Comparison of ENCODE assay signal across 25 cellular contexts in genomic region chr1:40756523-40756922, GRCh38. TPM values are rescaled to one million over a fixed set of nuclear protein-coding genes. Genes with fewer than 3 reads are reported as not detected.
DNase-seq lines count a peak whose midpoint lies in the region; ATAC-seq, FAIRE-seq and TF ChIP-seq lines count a peak whose summit lies in the region.
"Had no signal": no experiment of that assay in that cellular context is flagged by ENCODE, and none has a peak within 500 bp of the region (broad histone marks: within the 10 kb centered on the region; RNA-seq: fewer than 3 reads in every experiment).

No MANE protein-coding gene starts in this region.

- H3K4me2 ChIP-seq in A549, result no peak overlapping the region
- H3K4me2 ChIP-seq: SK-N-SH had no signal

- TF ChIP-seq RAD21 in A549 (conservative IDR thresholded peaks at IDR 0.05 in 1 of 2, IDR thresholded peaks at IDR 0.05 in 1 of 2), result no peak

- H3K36me3 Mint-ChIP-seq in CD8-positive, alpha-beta memory T cell, result peaks cover 5 to 90% (median 26%) of the 10 kb centered on the region in 3 donors
- H3K36me3 Mint-ChIP-seq in stimulated activated memory B cell treated with anti-CD40 and anti-IgM and Interleukin-4, amounts not matched to agents 10 μg/mL and 1 μg/mL and 100 μg/mL, for 72 hours, result peaks cover 61% of the 10 kb centered on the region

- peaks cover 70% of the 10 kb centered on the region for H3K36me3 ChIP-seq in CD8-positive, alpha-beta memory T cell (ENCODE audit: insufficient read depth, low read length)
- H3K36me3 ChIP-seq in gastroesophageal sphincter (peaks cover 0 to 89% of the 10 kb centered on the region in 2 donors), sigmoid colon (peaks cover 6 to 88% (median 22%) of the 10 kb centered on the region in 4 donors)

- no peaks in the 10 kb centered on the region for H3K27me3 Mint-ChIP-seq in CD8-positive, alpha-beta memory T cell
- H3K27me3 Mint-ChIP-seq in stimulated activated memory B cell treated with anti-CD40 and anti-IgM and Interleukin-4, amounts not matched to agents 10 μg/mL and 1 μg/mL and 100 μg/mL, for 72 hours, result no peaks in the 10 kb centered on the region

- no peak overlapping the region for H3K27ac ChIP-seq in A549
- H3K27ac ChIP-seq in CD8-positive, alpha-beta memory T cell (ENCODE audit: low read depth, low read length), result no peak overlapping the region
- peak overlapping the region in 3 of 4 donors; percentile 79 to 87 (median 83) for H3K27ac ChIP-seq in gastroesophageal sphincter
- H3K27ac ChIP-seq in sigmoid colon, result peak overlapping the region; percentile 63 to 80 (median 77)
- H3K27ac ChIP-seq: C4-2B, HL-60 had no signal

- CTCF ChIA-PET in A549 (lab: Yijun Ruan, JAX), result interaction anchor here (1.0 to 2.1 kb wide), 4 partner anchors 10 to 30 kb away, joined by 3 to 5 read pairs (median 3); no protein-coding TSS in a partner anchor
- CTCF ChIA-PET in CD8-positive, alpha-beta memory T cell (lab: Charles Lee), result interaction anchor here (1.1 to 1.9 kb wide), 2 partner anchors 8 to 94 kb away, joined by 3 to 6 read pairs; no protein-coding TSS in a partner anchor

- TF ChIP-seq EP300 in A549 (IDR thresholded peaks at IDR 0.05) (no peak), gastroesophageal sphincter (IDR thresholded peaks at IDR 0.05) (no peak), sigmoid colon (IDR thresholded peaks at IDR 0.05) (no peak)

- WGBS in A549 (ENCODE audit: missing lambda C conversion rate), result 98% methylated on average over 3 of the region's 3 CpGs
- WGBS in gastroesophageal sphincter (ENCODE audit: low coverage in 1 of 2), 2 donors, result 72% methylated on average over 2 of the region's 3 CpGs; no CpG with 5 or more reads in 1 of the 2 donors
- WGBS in sigmoid colon, 2 donors, result 98% methylated on average over 3 of the region's 3 CpGs

- H3K27ac Mint-ChIP-seq in CD8-positive, alpha-beta memory T cell, result peak overlapping the region in 5 of 8 donors; percentile 10 to 57 (median 38)
- no peak overlapping the region for H3K27ac Mint-ChIP-seq in stimulated activated memory B cell treated with anti-CD40 and anti-IgM and Interleukin-4, amounts not matched to agents 10 μg/mL and 1 μg/mL and 100 μg/mL, for 72 hours

- no peak overlapping the region for H3K4me3 Mint-ChIP-seq in CD8-positive, alpha-beta memory T cell
- H3K4me3 Mint-ChIP-seq in stimulated activated memory B cell treated with anti-CD40 and anti-IgM and Interleukin-4, amounts not matched to agents 10 μg/mL and 1 μg/mL and 100 μg/mL, for 72 hours, result no peak overlapping the region

- H3K4me1 Mint-ChIP-seq in CD8-positive, alpha-beta memory T cell, result peaks cover 0 to 19% (median 8%) of the 10 kb centered on the region in 3 donors
- peaks cover 14% of the 10 kb centered on the region for H3K4me1 Mint-ChIP-seq in stimulated activated memory B cell treated with anti-CD40 and anti-IgM and Interleukin-4, amounts not matched to agents 10 μg/mL and 1 μg/mL and 100 μg/mL, for 72 hours

- no peak for TF ChIP-seq POLR2A in A549 (IDR thresholded peaks at IDR 0.05; ENCODE audit: low read length)
- no peak for TF ChIP-seq POLR2A in gastroesophageal sphincter (IDR thresholded peaks at IDR 0.05)
- no peak for TF ChIP-seq POLR2A in sigmoid colon (IDR thresholded peaks at IDR 0.05)

- POLR2A ChIA-PET in A549 (lab: Yijun Ruan, JAX), result no interaction called here
- POLR2A ChIA-PET in CD8-positive, alpha-beta memory T cell (lab: Charles Lee), result no interaction called here

- no peak for FAIRE-seq in A549 (lab: Jason Lieb, UNC)
- FAIRE-seq: GM19239, H1 had no signal

- ATAC-seq in A549 (no peak), gastroesophageal sphincter (no peak)
- no peak for ATAC-seq in stimulated activated memory B cell treated with anti-CD40 and anti-IgM and Interleukin-4, amounts not matched to agents 10 μg/mL and 1 μg/mL and 100 μg/mL, for 72 hours
- ATAC-seq: PC-3 had no signal

- H3K4me1 ChIP-seq in A549, result peaks cover 7% of the 10 kb centered on the region
- H3K4me1 ChIP-seq in CD8-positive, alpha-beta memory T cell (ENCODE audit: insufficient read depth, low read length), result no peaks in the 10 kb centered on the region
- peaks cover 7 to 67% (median 14%) of the 10 kb centered on the region in 3 donors for H3K4me1 ChIP-seq in gastroesophageal sphincter
- H3K4me1 ChIP-seq in sigmoid colon, result peaks cover 0 to 54% (median 43%) of the 10 kb centered on the region in 4 donors

- intact Hi-C loops in sigmoid colon (cut with DNase I), result no loop called here

- H3K4me3 ChIP-seq in A549, result no peak overlapping the region
- no peak overlapping the region for H3K4me3 ChIP-seq in CD8-positive, alpha-beta memory T cell (ENCODE audit: low read length)
- H3K4me3 ChIP-seq in gastroesophageal sphincter, result no peak overlapping the region
- H3K4me3 ChIP-seq in sigmoid colon, result no peak overlapping the region

- no peaks in the 10 kb centered on the region for H3K9me3 ChIP-seq in A549
- H3K9me3 ChIP-seq in CD8-positive, alpha-beta memory T cell (ENCODE audit: low read length), result no peaks in the 10 kb centered on the region
- H3K9me3 ChIP-seq in gastroesophageal sphincter, result no peaks in the 10 kb centered on the region
- no peaks in the 10 kb centered on the region for H3K9me3 ChIP-seq in sigmoid colon
- H3K9me3 ChIP-seq: SK-N-SH had no signal

- TF ChIP-seq CTCF in A549 (IDR thresholded peaks at IDR 0.05) (no peak), gastroesophageal sphincter (IDR thresholded peaks at IDR 0.05) (no peak), sigmoid colon (IDR thresholded peaks at IDR 0.05) (no peak)

- no peaks in the 10 kb centered on the region for H3K9me3 Mint-ChIP-seq in CD8-positive, alpha-beta memory T cell
- H3K9me3 Mint-ChIP-seq in stimulated activated memory B cell treated with anti-CD40 and anti-IgM and Interleukin-4, amounts not matched to agents 10 μg/mL and 1 μg/mL and 100 μg/mL, for 72 hours, result no peaks in the 10 kb centered on the region

- DNase-seq in A549 (ENCODE audit: low read depth in 1 of 2, low spot score in 1 of 2), result no peak
- DNase-seq in CD8-positive, alpha-beta memory T cell, result no peak
- no peak for DNase-seq in sigmoid colon
- DNase-seq in NCI-H82 treated with DMSO at 0.1 percent for 48 hours (lab: John Stamatoyannopoulos, UW; ENCODE audit: unreplicated experiment), result no peak
- DNase-seq in dedifferentiated amniotic fluid mesenchymal stem cell (ENCODE audit: extremely low spot score), result no peak
- DNase-seq: Calu3; DND-41; HCEC 1CT; MV-4-11; NCI-H1105; NCI-H146; NCI-H1930; NCI-H2107; NCI-H524; NCI-H774; NK-92 treated with Interleukin-12 subunit alpha and Interleukin-12 subunit beta, amount 100 ng/mL, for 24 hours; PC-3; SK-N-SH had no signal

- no peaks in the 10 kb centered on the region for H3K27me3 ChIP-seq in CD8-positive, alpha-beta memory T cell (ENCODE audit: insufficient read depth, low read length, poor library complexity, severe bottlenecking)
- H3K27me3 ChIP-seq in gastroesophageal sphincter (no peaks in the 10 kb centered on the region), sigmoid colon (no peaks in the 10 kb centered on the region)

TF ChIP-seq in A549, 52 proteins besides CTCF, POLR2A, EP300 and RAD21:
- no peak for TF ChIP-seq HOXA7 (CRISPR knock-in tag; IDR thresholded peaks at IDR 0.05)
- peak; percentile 63 for TF ChIP-seq MAFK (IDR thresholded peaks at IDR 0.05; ENCODE audit: partially characterized antibody)

RNA-seq across cellular contexts. Expression of gene KCNQ4, which starts 27.1 kb away (rescaled TPM):
- polyA plus RNA-seq in A549 (2011; rRNA removed) (0.08 and 0.09 TPM in 2 replicates), A549 (2017; fragmentation: RNase III; extraction: RNeasy Plus Mini Kit Qiagen cat#74134 plus additional on column Dnase treatment) (0.17 to 0.24 TPM (median 0.22 TPM) in 3 replicates), sigmoid colon (1 to 10 TPM in 1 of 3 donors, under 1 TPM in 1, not detected in 1; 0.60 to 2.6 TPM)
- polyA plus RNA-seq in A549 (2012; cell fraction: cytosol; rRNA removed), result 0.17 and 0.30 TPM in 2 replicates
- polyA plus RNA-seq in A549 (2012; cell fraction: nucleus; rRNA removed), result 0.95 and 1.7 TPM in 2 replicates
- 0.17 and 0.24 TPM in 2 replicates for polyA minus RNA-seq in A549 (2011; rRNA and poly(A)+ RNA removed)
- total RNA-seq in CD8-positive, alpha-beta memory T cell, result under 1 TPM; 0.09 to 0.16 TPM
- polyA plus RNA-seq in CD8-positive, alpha-beta memory T cell, result not detected
- total RNA-seq in gastroesophageal sphincter (10 to 100 TPM in 3 of 4 donors, 1 to 10 TPM in 1; 6.1 to 25.5 (median 10.2) TPM), sigmoid colon (10 to 100 TPM in 1 of 4 donors, 1 to 10 TPM in 3; 4.8 to 10.8 (median 8.7) TPM)
- total RNA-seq: MCF 10A had no signal

Comparison
In these comparisons a context has a peak if more than half of its experiments do, and no peak if none do; other contexts are left out.
1. H3K27ac ChIP-seq: peak in gastroesophageal sphincter (3 of 4) and sigmoid colon (4 of 4); none in A549 (0 of 2) and CD8-positive, alpha-beta memory T cell (single experiment).
2. RNA of gene KCNQ4, which starts 27.1 kb away (total RNA-seq): 6.1 to 25.5 TPM in gastroesophageal sphincter and 4.8 to 10.8 TPM in sigmoid colon; 0.09 to 0.16 TPM in CD8-positive, alpha-beta memory T cell; every median in the first group is over 4 times any median in the second.